ENCODE assay signal across 9 cellular contexts in the genomic region with DNA sequence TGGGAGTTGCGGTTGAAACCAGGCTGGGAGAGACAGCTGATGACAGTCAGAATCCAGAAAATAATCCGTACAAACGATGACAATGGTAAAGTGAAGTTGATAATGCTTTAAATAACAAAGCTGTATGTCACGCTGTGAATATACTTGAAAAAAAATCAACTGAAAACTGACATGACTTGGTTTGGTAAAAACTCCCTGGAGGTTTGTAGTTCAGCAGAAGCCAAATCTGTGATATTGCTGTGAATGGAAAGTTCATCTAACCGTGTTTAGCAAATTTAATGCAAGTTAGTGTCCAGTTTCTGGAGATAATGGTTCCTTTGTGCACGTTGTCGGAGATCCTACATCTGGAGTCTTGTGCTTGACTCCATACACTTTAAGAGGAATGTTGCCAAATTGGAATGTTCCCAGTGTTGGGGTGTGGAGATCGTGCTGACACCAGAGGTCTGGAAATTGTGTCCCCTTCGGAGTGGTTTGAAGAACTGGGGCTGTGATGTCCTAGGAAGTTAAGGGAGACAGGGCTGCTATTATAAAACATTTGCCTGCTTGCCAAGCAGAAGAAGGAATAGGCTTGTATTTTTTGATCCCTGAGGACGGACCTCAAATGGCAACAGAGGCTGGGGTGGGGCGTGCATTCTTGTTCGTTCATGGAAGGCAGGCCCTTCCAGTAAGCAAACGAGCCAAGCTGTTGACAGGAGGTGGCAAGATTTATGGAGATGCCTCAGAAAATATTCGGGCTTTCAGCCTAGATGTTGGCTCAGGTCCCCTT. TPM values are rescaled to one million over a fixed set of nuclear protein-coding genes. Genes with fewer than 3 reads are reported as not detected.
A peak's percentile ranks its signal among the peaks of the same experiment; 100 is the strongest.
DNase-seq lines count a peak whose midpoint lies in the region; ATAC-seq and TF ChIP-seq lines count a peak whose summit lies in the region.
"Had no signal": no experiment of that assay in that cellular context is flagged by ENCODE, and none has a peak within 500 bp of the region (broad histone marks: within the 10 kb centered on the region; RNA-seq: fewer than 3 reads in every experiment).

No MANE protein-coding gene starts in this region.

- no peak overlapping the region for H2AFZ ChIP-seq in GM23248

- H3K9me3 ChIP-seq in GM23248 (ENCODE audit: low read depth) (no peaks in the 10 kb centered on the region), breast epithelium (no peaks in the 10 kb centered on the region)

- TF ChIP-seq POLR2A in breast epithelium (IDR thresholded peaks at IDR 0.05) = no peak

- no peaks in the 10 kb centered on the region for H3K9me2 ChIP-seq in GM23248 (ENCODE audit: insufficient read depth)

- H3K79me2 ChIP-seq in GM23248 (ENCODE audit: insufficient read depth) = peaks cover 96% of the 10 kb centered on the region

- H3K27me3 ChIP-seq in GM23248 (replicated peaks; ENCODE audit: insufficient read depth) (no peaks in the 10 kb centered on the region), breast epithelium (no peaks in the 10 kb centered on the region)

- H3K27ac ChIP-seq in GM23248 = peak overlapping the region; percentile 78
- H3K27ac ChIP-seq in breast epithelium = peak overlapping the region; percentile 65 to 77

- no peak for TF ChIP-seq CTCF in breast epithelium (IDR thresholded peaks at IDR 0.05)

- no peaks in the 10 kb centered on the region for H4K20me1 ChIP-seq in GM23248 (ENCODE audit: insufficient read depth)

- intact Hi-C loops in breast epithelium (cut with DNase I; ENCODE audit: low total_unique reads) = no loop called here

- H3K36me3 ChIP-seq in GM23248 (ENCODE audit: low read depth) = no peaks in the 10 kb centered on the region
- no peaks in the 10 kb centered on the region for H3K36me3 ChIP-seq in breast epithelium

- peak overlapping the region; percentile 65 for H3K9ac ChIP-seq in GM23248

- no peak for ATAC-seq in GM21737 (IDR thresholded peaks at IDR 0.05; ENCODE audit: unreplicated experiment)
- no peak for ATAC-seq in HG02678 (IDR thresholded peaks at IDR 0.05; ENCODE audit: unreplicated experiment)

- in situ Hi-C loops in GM23248 (cut with MboI) = no loop called here

- WGBS in GM23248 (ENCODE audit: low coverage in 1 of 2, low lambda C conversion rate in 2 of 2, missing lambda C conversion rate in 2 of 2), 2 experiments = 25 to 26% methylated on average over 14 of the region's 14 CpGs

- H3K4me3 ChIP-seq in GM23248 = peak overlapping the region; percentile 56
- peak overlapping the region; percentile 19 to 52 (median 21) for H3K4me3 ChIP-seq in breast epithelium

- peak overlapping the region; percentile 83 for H3K4me2 ChIP-seq in GM23248 (ENCODE audit: unreplicated experiment)

- DNase-seq in GM23248 = peak; percentile 77
- peak in 1 of 2 donors; percentile 30 for DNase-seq in breast epithelium (ENCODE audit: low spot score in 2 of 2)
- DNase-seq in left kidney (ENCODE audit: low read depth, low spot score) = peak; percentile 78
- peak; percentile 61 for DNase-seq in stromal cell of bone marrow (ENCODE audit: low read depth)
- no peak for DNase-seq in stimulated activated CD8-positive, alpha-beta memory T cell treated with anti-CD3 and anti-CD28 coated beads, Interleukin-4, amount 100 ng/mL, for 48 hours
- no peak for DNase-seq in NCI-H1092 (lab: John Stamatoyannopoulos, UW)
- DNase-seq: T-helper 1 cell had no signal

- H3F3A ChIP-seq in GM23248 (ENCODE audit: insufficient read depth) = peaks cover 78% of the 10 kb centered on the region

- H3K4me1 ChIP-seq in GM23248 (ENCODE audit: insufficient read depth) = peaks cover 85% of the 10 kb centered on the region
- H3K4me1 ChIP-seq in breast epithelium = peaks cover 4 to 24% of the 10 kb centered on the region in 2 donors

RNA-seq across cellular contexts. Expression of gene PPFIBP1, which starts 30.6 kb away (rescaled TPM):
- 99.7 and 101 TPM in 2 replicates for total RNA-seq in GM23248 (2014; rRNA removed; shearing (Covaris generic))
- 80.2 and 86.0 TPM in 2 replicates for polyA plus RNA-seq in GM23248 (2016; fragmentation: Nextera tagmentation; extraction: Ambion mirVana)
- total RNA-seq in breast epithelium = 10 to 100 TPM; 34.4 to 86.5 (median 84.0) TPM

Comparison
In these comparisons a context has a peak if more than half of its experiments do, and no peak if none do; other contexts are left out.
1. DNase-seq: peak in GM23248 (single experiment), left kidney (single experiment) and stromal cell of bone marrow (single experiment); none in stimulated activated CD8-positive, alpha-beta memory T cell treated with anti-CD3 and anti-CD28 coated beads, Interleukin-4, amount 100 ng/mL, for 48 hours (single experiment) and NCI-H1092 (single experiment).